In the genomic region with DNA sequence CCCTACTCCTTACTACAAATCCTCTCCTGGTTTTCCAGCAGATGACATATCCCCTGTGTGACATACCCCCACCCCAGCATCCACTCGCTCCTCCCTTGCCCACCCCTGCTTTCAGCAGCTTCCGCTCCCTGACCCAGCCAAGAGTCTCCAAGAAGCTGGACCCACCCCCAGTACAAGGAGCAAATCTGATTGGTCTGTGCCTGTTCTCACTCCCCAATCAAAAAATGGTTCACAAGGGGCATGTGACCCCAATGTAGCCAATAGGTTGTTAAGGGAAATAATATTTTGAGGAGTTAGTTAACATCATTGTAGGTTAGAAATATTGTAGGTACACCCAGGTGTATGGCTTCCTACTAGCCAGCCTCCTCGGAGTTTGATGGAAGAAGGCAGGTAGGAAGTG, we compare ENCODE assay signal across 29 cellular contexts.
DNase-seq lines count a peak whose midpoint lies in the region; ATAC-seq, FAIRE-seq and TF ChIP-seq lines count a peak whose summit lies in the region.
"Had no signal": no experiment of that assay in that cellular context is flagged by ENCODE, and none has a peak within 500 bp of the region (broad histone marks: within the 10 kb centered on the region; RNA-seq: fewer than 3 reads in every experiment).

No MANE protein-coding gene starts in this region.

- peak overlapping the region; percentile 58 for H3K27ac Mint-ChIP-seq in neural crest cell (ENCODE audit: unreplicated experiment)
- H3K27ac Mint-ChIP-seq: CD14-positive monocyte; CD4-positive, alpha-beta memory T cell; CD4-positive, CD25-positive, alpha-beta regulatory T cell; CD8-positive, alpha-beta memory T cell had no signal

- TF ChIP-seq POLR2A in K562 (conservative IDR thresholded peaks at IDR 0.05) = no peak
- no peak for TF ChIP-seq POLR2A in testis (IDR thresholded peaks at IDR 0.05)

- no peaks in the 10 kb centered on the region for H3K4me1 ChIP-seq in K562 (replicated peaks in 1 of 2; ENCODE audit: control insufficient read depth in 2 of 2, insufficient read depth in 2 of 2, low read length in 2 of 2)
- no peaks in the 10 kb centered on the region for H3K4me1 ChIP-seq in testis
- H3K4me1 ChIP-seq: BE2C, BLaER1 had no signal

- TF ChIP-seq CTCF in K562 (IDR thresholded peaks at IDR 0.05 in 2 of 3, conservative IDR thresholded peaks at IDR 0.05 in 1 of 3; ENCODE audit: insufficient read depth in 2 of 3, low read depth in 1 of 3, low read length in 3 of 3) = no peak
- no peak for TF ChIP-seq CTCF in neural crest cell (conservative IDR thresholded peaks at IDR 0.05)
- TF ChIP-seq CTCF in testis (IDR thresholded peaks at IDR 0.05) = no peak

- WGBS in K562 (ENCODE audit: insufficient coverage, low coverage, missing lambda C conversion rate) = 0% methylated on average over 3 of the region's 3 CpGs
- WGBS in testis, 2 donors = 42 to 59% methylated on average over 3 of the region's 3 CpGs

- no peak overlapping the region for H3K9ac ChIP-seq in K562 (ENCODE audit: insufficient read depth in 1 of 2, low read depth in 2 of 2, low read length in 2 of 2)
- H3K9ac ChIP-seq: BLaER1 had no signal

- no peak for TF ChIP-seq EP300 in K562 (IDR thresholded peaks at IDR 0.05; ENCODE audit: low read length)

- H3K4me2 ChIP-seq in K562 (ENCODE audit: insufficient read depth, low read length) = no peak overlapping the region
- H3K4me2 ChIP-seq: BLaER1 had no signal

- no peaks in the 10 kb centered on the region for H4K20me1 ChIP-seq in K562 (replicated peaks; ENCODE audit: control insufficient read depth, insufficient read depth, low read length)
- H4K20me1 ChIP-seq: BLaER1 had no signal

- peak; percentile 60; the same call in 2 of the 3 replicates for ATAC-seq in K562
- no peak for ATAC-seq in stimulated activated naive CD8-positive, alpha-beta T cell treated with anti-CD3 and anti-CD28 coated beads, Interleukin-15, Interleukin-2, amounts not matched to agents 100 U/mL and 50 U/mL, for 24 hours
- ATAC-seq: GM12878 had no signal

- no peak for FAIRE-seq in K562 (lab: Jason Lieb, UNC)
- FAIRE-seq: A204.1, GM12878, GM12892, GM18507 had no signal

- no peaks in the 10 kb centered on the region for H3K36me3 ChIP-seq in K562 (ENCODE audit: control insufficient read depth, insufficient read depth, low read length)
- H3K36me3 ChIP-seq in testis (ENCODE audit: low read depth, missing control alignments) = no peaks in the 10 kb centered on the region
- H3K36me3 ChIP-seq: BE2C, BLaER1 had no signal

- DNase-seq in NAMALWA (ENCODE audit: low spot score) (peak; percentile 11), K562 (ENCODE audit: extremely low read depth in 1 of 4, low spot score in 3 of 4) (peak in 3 of 4 experiments; percentile 23 to 33 (median 24)), neural crest cell (ENCODE audit: low read depth, low spot score) (no peak), testis (peak; percentile 55), HUDEP-2 (lab: John Stamatoyannopoulos, UW; ENCODE audit: unreplicated experiment in 76 of 76) (no peak), T-helper 2 cell (no peak), posterior cingulate gyrus (no peak)
- DNase-seq in stimulated activated naive CD8-positive, alpha-beta T cell treated with anti-CD3 and anti-CD28 coated beads, Interleukin-15, Interleukin-2, amounts not matched to agents 100 U/mL and 50 U/mL, for 24 hours = no peak
- DNase-seq: 8988T; ACHN; BE2C; C1 segment of cervical spinal cord; CD4-positive, alpha-beta memory T cell; CD4-positive, CD25-positive, alpha-beta regulatory T cell; CD8-positive, alpha-beta memory T cell; COR-L47; DMS 273 treated with DMSO at 0.1 percent for 48 hours; DMS153; DMS53; DMS79; DND-41; EL; GDM1 had no signal

- H3K9me3 Mint-ChIP-seq in neural crest cell = peaks cover 3% of the 10 kb centered on the region

- H3K9me1 ChIP-seq in K562 (ENCODE audit: control insufficient read depth, insufficient read depth, low read length) = no peaks in the 10 kb centered on the region

- H3K27me3 Mint-ChIP-seq in neural crest cell (ENCODE audit: low read depth) = peaks cover 12% of the 10 kb centered on the region
- H3K27me3 Mint-ChIP-seq: CD4-positive, CD25-positive, alpha-beta regulatory T cell had no signal

- intact Hi-C loops in K562 (cut with micrococcal nuclease) (no loop called here), testis (cut with DNase I; ENCODE audit: low total_unique reads) (no loop called here), posterior cingulate gyrus (cut with DNase I) (no loop called here)

- POLR2A ChIA-PET in K562 (lab: Yijun Ruan, JAX) = no interaction called here

- H3K36me3 Mint-ChIP-seq in neural crest cell (ENCODE audit: low read depth) = no peaks in the 10 kb centered on the region
- H3K36me3 Mint-ChIP-seq: CD14-positive monocyte; CD4-positive, alpha-beta memory T cell; CD4-positive, CD25-positive, alpha-beta regulatory T cell; CD8-positive, alpha-beta memory T cell had no signal

- no peak for TF ChIP-seq RAD21 in K562 (CRISPR knock-in tag; conservative IDR thresholded peaks at IDR 0.05 in 1 of 2, IDR thresholded peaks at IDR 0.05 in 1 of 2)

- H3K79me2 ChIP-seq in K562 (ENCODE audit: control insufficient read depth, insufficient read depth, low read length) = no peaks in the 10 kb centered on the region

- H3K4me3 Mint-ChIP-seq in neural crest cell = no peak overlapping the region
- H3K4me3 Mint-ChIP-seq: CD14-positive monocyte; CD4-positive, alpha-beta memory T cell; CD4-positive, CD25-positive, alpha-beta regulatory T cell; CD8-positive, alpha-beta memory T cell had no signal

- CTCF ChIA-PET in K562 (lab: Yijun Ruan, JAX; ENCODE audit: low intra/inter-chr PET ratio) = no interaction called here

- in situ Hi-C loops in K562 (cut with MboI) = no loop called here

- no peak overlapping the region for H2AFZ ChIP-seq in K562 (ENCODE audit: low read depth, low read length)

- H3K27ac ChIP-seq in K562 (ENCODE audit: extremely low read depth, low read depth, low read length) (no peak overlapping the region), testis (no peak overlapping the region)
- H3K27ac ChIP-seq: BLaER1 had no signal

- H3K9me3 ChIP-seq in K562 (replicated peaks; ENCODE audit: control insufficient read depth, insufficient read depth, low read depth, low read length) (no peaks in the 10 kb centered on the region), testis (no peaks in the 10 kb centered on the region)
- H3K9me3 ChIP-seq: BE2C had no signal

- H3K27me3 ChIP-seq in K562 (ENCODE audit: control insufficient read depth in 2 of 2, insufficient read depth in 2 of 2, low read length in 2 of 2) = peaks cover 0 to 14% of the 10 kb centered on the region in 2 experiments; a peak in 4 of 5 replicates
- H3K27me3 ChIP-seq in testis = no peaks in the 10 kb centered on the region
- H3K27me3 ChIP-seq: BE2C, BLaER1 had no signal

- H3K4me3 ChIP-seq in K562 (no peak overlapping the region), testis (no peak overlapping the region)
- H3K4me3 ChIP-seq: BLaER1, GM12878 had no signal

- H3K4me1 Mint-ChIP-seq in neural crest cell = no peaks in the 10 kb centered on the region
- H3K4me1 Mint-ChIP-seq: CD4-positive, alpha-beta memory T cell; CD4-positive, CD25-positive, alpha-beta regulatory T cell; CD8-positive, alpha-beta memory T cell had no signal

- BruUV-seq in K562 (replicated peaks; lab: Mats Ljungman, UMichigan) = no TSS peak

TF ChIP-seq in K562, 482 proteins besides CTCF, POLR2A, EP300 and RAD21 (continues in another document):
- TF ChIP-seq, protein P1, sequence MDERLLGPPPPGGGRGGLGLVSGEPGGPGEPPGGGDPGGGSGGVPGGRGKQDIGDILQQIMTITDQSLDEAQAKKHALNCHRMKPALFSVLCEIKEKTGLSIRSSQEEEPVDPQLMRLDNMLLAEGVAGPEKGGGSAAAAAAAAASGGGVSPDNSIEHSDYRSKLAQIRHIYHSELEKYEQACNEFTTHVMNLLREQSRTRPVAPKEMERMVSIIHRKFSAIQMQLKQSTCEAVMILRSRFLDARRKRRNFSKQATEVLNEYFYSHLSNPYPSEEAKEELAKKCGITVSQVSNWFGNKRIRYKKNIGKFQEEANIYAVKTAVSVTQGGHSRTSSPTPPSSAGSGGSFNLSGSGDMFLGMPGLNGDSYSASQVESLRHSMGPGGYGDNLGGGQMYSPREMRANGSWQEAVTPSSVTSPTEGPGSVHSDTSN (CRISPR knock-in tag; IDR thresholded peaks at IDR 0.05; ENCODE audit: low read depth) = no peak
- TF ChIP-seq, protein P1 (tag; conservative IDR thresholded peaks at IDR 0.05; ENCODE audit: low read depth) = no peak
- TF ChIP-seq, protein P2, sequence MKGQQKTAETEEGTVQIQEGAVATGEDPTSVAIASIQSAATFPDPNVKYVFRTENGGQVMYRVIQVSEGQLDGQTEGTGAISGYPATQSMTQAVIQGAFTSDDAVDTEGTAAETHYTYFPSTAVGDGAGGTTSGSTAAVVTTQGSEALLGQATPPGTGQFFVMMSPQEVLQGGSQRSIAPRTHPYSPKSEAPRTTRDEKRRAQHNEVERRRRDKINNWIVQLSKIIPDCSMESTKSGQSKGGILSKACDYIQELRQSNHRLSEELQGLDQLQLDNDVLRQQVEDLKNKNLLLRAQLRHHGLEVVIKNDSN (CRISPR knock-in tag; IDR thresholded peaks at IDR 0.05) = no peak
- no peak for TF ChIP-seq LCOR (CRISPR knock-in tag; IDR thresholded peaks at IDR 0.05)
- TF ChIP-seq, protein P3, sequence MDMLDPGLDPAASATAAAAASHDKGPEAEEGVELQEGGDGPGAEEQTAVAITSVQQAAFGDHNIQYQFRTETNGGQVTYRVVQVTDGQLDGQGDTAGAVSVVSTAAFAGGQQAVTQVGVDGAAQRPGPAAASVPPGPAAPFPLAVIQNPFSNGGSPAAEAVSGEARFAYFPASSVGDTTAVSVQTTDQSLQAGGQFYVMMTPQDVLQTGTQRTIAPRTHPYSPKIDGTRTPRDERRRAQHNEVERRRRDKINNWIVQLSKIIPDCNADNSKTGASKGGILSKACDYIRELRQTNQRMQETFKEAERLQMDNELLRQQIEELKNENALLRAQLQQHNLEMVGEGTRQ (CRISPR knock-in tag; IDR thresholded peaks at IDR 0.05) = peak; percentile 66

Comparison
In these comparisons a context has a peak if more than half of its experiments do, and no peak if none do; other contexts are left out.
1. DNase-seq: peak in NAMALWA (single experiment), K562 (3 of 4) and testis (single experiment); none in neural crest cell (single experiment), stimulated activated naive CD8-positive, alpha-beta T cell treated with anti-CD3 and anti-CD28 coated beads, Interleukin-15, Interleukin-2, amounts not matched to agents 100 U/mL and 50 U/mL, for 24 hours (single experiment), HUDEP-2 (0 of 76), T-helper 2 cell (0 of 5) and posterior cingulate gyrus (0 of 10).